In genomic region chr6:151721141-151721540, GRCh38 we compare ENCODE assay signal across 16 cellular contexts.
"Had no signal": no experiment of that assay in that cellular context is flagged by ENCODE, and none has a peak within 500 bp of the region (broad histone marks: within the 10 kb centered on the region; RNA-seq: fewer than 3 reads in every experiment).

No MANE protein-coding gene starts in this region.

- H3K79me2 ChIP-seq: parathyroid adenoma had no signal

- H3K36me3 ChIP-seq: brain microvascular endothelial cell, tibial artery had no signal

- H3K4me1 Mint-ChIP-seq: central memory CD8-positive, alpha-beta T cell had no signal

- H3K9me3 Mint-ChIP-seq: activated B cell treated with CpG ODN at 0.5 μM for 24 hours; activated naive CD8-positive, alpha-beta T cell treated with anti-CD3 and anti-CD28 coated beads for 36 hours; central memory CD8-positive, alpha-beta T cell; stimulated activated memory B cell treated with anti-CD40 and anti-IgM and Interleukin-4, amounts not matched to agents 10 μg/mL and 1 μg/mL and 100 μg/mL, for 72 hours had no signal

- H3K9ac ChIP-seq: parathyroid adenoma had no signal

- DNase-seq: activated B cell treated with CpG ODN at 0.5 μM for 24 hours; activated CD4-positive, alpha-beta T cell treated with anti-CD3 and anti-CD28 coated beads for 48 hours; activated CD8-positive, alpha-beta memory T cell treated with anti-CD3 and anti-CD28 coated beads, Interleukin-2, amount 50 U/mL, for 48 hours; activated naive CD8-positive, alpha-beta T cell treated with anti-CD3 and anti-CD28 coated beads for 36 hours; anterior cingulate cortex; brain microvascular endothelial cell; hippocampal formation; stimulated activated CD4-positive, alpha-beta T cell treated with anti-CD3 and anti-CD28 coated beads, Interleukin-12 subunit alpha, Interleukin-12 subunit beta, amount 100 ng/mL, for 4 hours; stimulated activated CD4-positive, alpha-beta T cell treated with anti-CD3 and anti-CD28 coated beads, Interleukin-2, amount 100 ng/mL, for 24 hours; T-helper 2 cell; tibial artery had no signal

- H3K27me3 ChIP-seq: brain microvascular endothelial cell, tibial artery had no signal

- ATAC-seq: left lobe of liver; stimulated activated memory B cell treated with anti-CD40 and anti-IgM and Interleukin-4, amounts not matched to agents 10 μg/mL and 1 μg/mL and 100 μg/mL, for 72 hours had no signal

- H3K9me3 ChIP-seq: tibial artery had no signal

- H3K4me3 Mint-ChIP-seq: activated B cell treated with CpG ODN at 0.5 μM for 24 hours; activated naive CD8-positive, alpha-beta T cell treated with anti-CD3 and anti-CD28 coated beads for 36 hours; central memory CD8-positive, alpha-beta T cell; stimulated activated memory B cell treated with anti-CD40 and anti-IgM and Interleukin-4, amounts not matched to agents 10 μg/mL and 1 μg/mL and 100 μg/mL, for 72 hours had no signal

- H3K27ac Mint-ChIP-seq: activated naive CD8-positive, alpha-beta T cell treated with anti-CD3 and anti-CD28 coated beads for 36 hours had no signal

- H3K4me3 ChIP-seq: coronary artery, tibial artery had no signal

- H3K27me3 Mint-ChIP-seq: activated B cell treated with CpG ODN at 0.5 μM for 24 hours; central memory CD8-positive, alpha-beta T cell; stimulated activated memory B cell treated with anti-CD40 and anti-IgM and Interleukin-4, amounts not matched to agents 10 μg/mL and 1 μg/mL and 100 μg/mL, for 72 hours had no signal

- H3K27ac ChIP-seq: brain microvascular endothelial cell, coronary artery, parathyroid adenoma, tibial artery had no signal

- H3K36me3 Mint-ChIP-seq: activated naive CD8-positive, alpha-beta T cell treated with anti-CD3 and anti-CD28 coated beads for 36 hours; stimulated activated memory B cell treated with anti-CD40 and anti-IgM and Interleukin-4, amounts not matched to agents 10 μg/mL and 1 μg/mL and 100 μg/mL, for 72 hours had no signal

- H2AFZ ChIP-seq: parathyroid adenoma had no signal

- H3K4me1 ChIP-seq: parathyroid adenoma, tibial artery had no signal
